ENCODE assay signal across 1 cellular context in the genomic region with DNA sequence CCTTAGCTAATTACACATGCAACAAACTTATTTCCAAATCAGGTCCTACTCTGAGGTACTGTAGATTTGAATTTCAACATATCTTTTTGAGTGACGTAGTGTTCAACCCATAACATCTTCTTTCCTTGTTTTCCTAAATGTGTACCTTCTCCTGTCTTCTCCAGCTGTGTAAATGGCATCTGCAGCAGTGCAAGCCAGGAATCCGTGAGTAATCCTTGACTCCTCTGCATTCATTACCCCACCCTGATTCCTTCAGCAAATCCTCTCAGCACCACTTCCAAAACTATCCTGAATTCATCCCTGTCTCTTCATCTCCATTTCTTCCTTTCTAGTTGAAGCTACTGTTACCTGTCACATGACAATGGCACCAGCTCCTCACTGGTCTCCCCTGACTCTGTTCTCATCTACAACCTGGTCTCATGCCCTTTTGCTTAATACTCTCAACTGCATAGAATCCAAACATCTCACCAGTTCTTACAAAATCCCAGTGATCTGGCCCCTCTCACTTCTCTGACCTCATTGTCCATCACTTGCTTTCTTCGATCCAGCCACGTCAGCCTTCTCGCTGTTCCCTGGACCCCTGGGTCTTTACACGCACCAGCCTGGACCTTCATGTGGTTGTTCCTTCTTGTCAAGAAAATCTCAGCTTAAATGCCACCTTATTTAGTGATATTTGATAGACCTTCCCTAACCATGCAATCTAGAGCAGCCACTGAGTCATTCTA.
TF ChIP-seq lines count a peak whose summit lies in the region.

No MANE protein-coding gene starts in this region.

TF ChIP-seq in K562, 482 proteins besides CTCF, POLR2A, EP300 and RAD21 (continued from another document):
- TF ChIP-seq, protein P1, sequence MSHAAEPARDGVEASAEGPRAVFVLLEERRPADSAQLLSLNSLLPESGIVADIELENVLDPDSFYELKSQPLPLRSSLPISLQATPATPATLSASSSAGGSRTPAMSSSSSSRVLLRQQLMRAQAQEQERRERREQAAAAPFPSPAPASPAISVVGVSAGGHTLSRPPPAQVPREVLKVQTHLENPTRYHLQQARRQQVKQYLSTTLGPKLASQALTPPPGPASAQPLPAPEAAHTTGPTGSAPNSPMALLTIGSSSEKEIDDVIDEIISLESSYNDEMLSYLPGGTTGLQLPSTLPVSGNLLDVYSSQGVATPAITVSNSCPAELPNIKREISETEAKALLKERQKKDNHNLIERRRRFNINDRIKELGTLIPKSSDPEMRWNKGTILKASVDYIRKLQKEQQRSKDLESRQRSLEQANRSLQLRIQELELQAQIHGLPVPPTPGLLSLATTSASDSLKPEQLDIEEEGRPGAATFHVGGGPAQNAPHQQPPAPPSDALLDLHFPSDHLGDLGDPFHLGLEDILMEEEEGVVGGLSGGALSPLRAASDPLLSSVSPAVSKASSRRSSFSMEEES (CRISPR knock-in tag; IDR thresholded peaks at IDR 0.05), result peak; percentile 31; the same call in 1 of the 2 replicates
- TF ChIP-seq PHF20 (IDR thresholded peaks at IDR 0.05; ENCODE audit: partially characterized antibody), result no peak
